ENCODE assay signal across 8 cellular contexts in genomic region chr1:165073402-165074007, GRCh38.
DNase-seq lines count a peak whose midpoint lies in the region; ATAC-seq, FAIRE-seq and TF ChIP-seq lines count a peak whose summit lies in the region.

No MANE protein-coding gene starts in this region.

- H3K27ac ChIP-seq in DND-41 (ENCODE audit: low read length), result no peak overlapping the region
- no peak overlapping the region for H3K27ac ChIP-seq in SU-DHL-6 (ENCODE audit: low read depth, low read length)
- H3K27ac ChIP-seq in psoas muscle, result no peak overlapping the region

- H3K9me3 ChIP-seq in DND-41 (ENCODE audit: insufficient read depth, low read length, severe bottlenecking) (no peaks in the 10 kb centered on the region), SU-DHL-6 (ENCODE audit: insufficient read depth, low read length) (no peaks in the 10 kb centered on the region), psoas muscle (no peaks in the 10 kb centered on the region)

- H3K4me3 ChIP-seq in DND-41 (ENCODE audit: low read depth in 1 of 2, low read length in 2 of 2) (no peak overlapping the region), SU-DHL-6 (ENCODE audit: insufficient read depth, low read length, poor library complexity, severe bottlenecking) (no peak overlapping the region), psoas muscle (no peak overlapping the region)

- H3K9ac ChIP-seq in DND-41 (ENCODE audit: low read depth, low read length) (no peak overlapping the region), SU-DHL-6 (ENCODE audit: low read length) (no peak overlapping the region)

- FAIRE-seq in frontal cortex (lab: Jason Lieb, UNC), result peak; percentile 97

- WGBS in psoas muscle, 3 donors, result 22 to 23% (median 22%) methylated on average over 4 of the region's 4 CpGs

- no peak overlapping the region for H2AFZ ChIP-seq in DND-41 (ENCODE audit: low read depth, low read length)
- H2AFZ ChIP-seq in SU-DHL-6 (ENCODE audit: low read depth, low read length, severe bottlenecking), result no peak overlapping the region

- peak; percentile 65; the same call in 1 of the 3 replicates for ATAC-seq in DND-41 (ENCODE audit: insufficient read depth, low read depth)
- ATAC-seq in psoas muscle, result peak; percentile 58 to 92 (median 76)

- TF ChIP-seq CTCF in DND-41 (IDR thresholded peaks at IDR 0.05; ENCODE audit: borderline replicate concordance, extremely low read depth, low read length, poor library complexity, severe bottlenecking) (peak; percentile 73), SU-DHL-6 (IDR thresholded peaks at IDR 0.05; ENCODE audit: insufficient read depth, low read length, poor library complexity, severe bottlenecking) (peak; percentile 38), psoas muscle (IDR thresholded peaks at IDR 0.05) (peak; percentile 85)

- H3F3A ChIP-seq in SU-DHL-6 (ENCODE audit: insufficient read depth), result no peaks in the 10 kb centered on the region

- H3K79me2 ChIP-seq in DND-41 (ENCODE audit: insufficient read depth, low read length) (no peaks in the 10 kb centered on the region), SU-DHL-6 (ENCODE audit: insufficient read depth, low read length) (no peaks in the 10 kb centered on the region)

- peaks cover 3% of the 10 kb centered on the region for H3K27me3 ChIP-seq in DND-41 (ENCODE audit: insufficient read depth, low read length, poor library complexity)
- no peaks in the 10 kb centered on the region for H3K27me3 ChIP-seq in SU-DHL-6 (ENCODE audit: low read length)
- no peaks in the 10 kb centered on the region for H3K27me3 ChIP-seq in psoas muscle (ENCODE audit: insufficient read depth in 3 of 3, low read length in 2 of 3)

- H4K20me1 ChIP-seq in DND-41 (ENCODE audit: insufficient read depth, low read length), result no peaks in the 10 kb centered on the region
- H4K20me1 ChIP-seq in SU-DHL-6 (ENCODE audit: low read depth, low read length), result no peaks in the 10 kb centered on the region

- H3K4me1 ChIP-seq in DND-41 (ENCODE audit: insufficient read depth, low read length) (no peaks in the 10 kb centered on the region), psoas muscle (no peaks in the 10 kb centered on the region)

- DNase-seq in DND-41 (peak; percentile 11), H4 (ENCODE audit: low spot score) (peak; percentile 42), NCI-H1417 (lab: John Stamatoyannopoulos, UW) (peak; percentile 50 to 90 (median 84)), frontal cortex (ENCODE audit: low spot score in 2 of 2) (peak; percentile 28 to 36), psoas muscle (no peak), GOT3 (lab: John Stamatoyannopoulos, UW) (no peak)
- no peak for DNase-seq in activated T-cell treated with anti-CD3 and anti-CD28 coated beads, Interleukin-2, amount 50 U/mL, for 1 hour

- H3K36me3 ChIP-seq in DND-41 (ENCODE audit: insufficient read depth, low read length), result no peaks in the 10 kb centered on the region
- H3K36me3 ChIP-seq in SU-DHL-6 (ENCODE audit: low read length), result no peaks in the 10 kb centered on the region
- H3K36me3 ChIP-seq in psoas muscle (ENCODE audit: insufficient read depth in 1 of 2, low read depth in 1 of 2), result no peaks in the 10 kb centered on the region

- H3K4me2 ChIP-seq in DND-41 (ENCODE audit: insufficient read depth, low read length) (no peak overlapping the region), SU-DHL-6 (ENCODE audit: low read depth, low read length, poor library complexity, severe bottlenecking) (no peak overlapping the region)

- intact Hi-C loops in psoas muscle (cut with DNase I), result loop anchor here (2.0 to 10.0 kb wide), 4 partner anchors 249 to 1711 kb away; no protein-coding TSS in a partner anchor

- H3K9me2 ChIP-seq in SU-DHL-6 (replicated peaks; ENCODE audit: insufficient read depth, low read length), result no peaks in the 10 kb centered on the region

Comparison
In these comparisons a context has a peak if more than half of its experiments do, and no peak if none do; other contexts are left out.
1. DNase-seq: peak in DND-41 (single experiment), H4 (single experiment), NCI-H1417 (3 of 3) and frontal cortex (2 of 2); none in psoas muscle (0 of 2), activated T-cell treated with anti-CD3 and anti-CD28 coated beads, Interleukin-2, amount 50 U/mL, for 1 hour (single experiment) and GOT3 (single experiment).
2. Peak in every context shown above with its lines, with median percentiles within 50 percentile points of each other: CTCF ChIP-seq.